Comparison of ENCODE assay signal across 10 cellular contexts in genomic region chr9:93600504-93600903, GRCh38. TPM values are rescaled to one million over a fixed set of nuclear protein-coding genes. Genes with fewer than 3 reads are reported as not detected.
A peak's percentile ranks its signal among the peaks of the same experiment; 100 is the strongest.
DNase-seq lines count a peak whose midpoint lies in the region; ATAC-seq and TF ChIP-seq lines count a peak whose summit lies in the region.
"Had no signal": no experiment of that assay in that cellular context is flagged by ENCODE, and none has a peak within 500 bp of the region (broad histone marks: within the 10 kb centered on the region; RNA-seq: fewer than 3 reads in every experiment).

No MANE protein-coding gene starts in this region.

- TF ChIP-seq CTCF in upper lobe of right lung (IDR thresholded peaks at IDR 0.05) = no peak

- H3K4me3 Mint-ChIP-seq in activated naive CD8-positive, alpha-beta T cell = peak overlapping the region; percentile 2
- no peak overlapping the region for H3K4me3 Mint-ChIP-seq in activated naive CD8-positive, alpha-beta T cell treated with anti-CD3 and anti-CD28 coated beads for 36 hours

- no peaks in the 10 kb centered on the region for H3K27me3 ChIP-seq in upper lobe of right lung
- H3K27me3 ChIP-seq: testis had no signal

- peaks cover 6% of the 10 kb centered on the region for H3K36me3 Mint-ChIP-seq in activated naive CD8-positive, alpha-beta T cell
- peaks cover 11% of the 10 kb centered on the region for H3K36me3 Mint-ChIP-seq in activated naive CD8-positive, alpha-beta T cell treated with anti-CD3 and anti-CD28 coated beads for 36 hours

- TF ChIP-seq POLR2A in erythroblast (IDR thresholded peaks at IDR 0.05; ENCODE audit: low read length) = no peak

- intact Hi-C loops in upper lobe of right lung (cut with DNase I) = no loop called here

- DNase-seq in activated naive CD8-positive, alpha-beta T cell treated with anti-CD3 and anti-CD28 coated beads for 36 hours = no peak
- peak; percentile 26 for DNase-seq in NCI-H526 treated with DMSO at 0.1 percent for 48 hours (lab: John Stamatoyannopoulos, UW)
- DNase-seq in erythroblast (lab: John Stamatoyannopoulos, UW) = peak; percentile 18 to 43
- DNase-seq in upper lobe of right lung = no peak
- no peak for DNase-seq in NCI-H446 (lab: John Stamatoyannopoulos, UW)
- no peak for DNase-seq in SIG-M5 treated with dmso at 0.1 percent for 504 hours (lab: John Stamatoyannopoulos, UW; ENCODE audit: unreplicated experiment)
- DNase-seq: glutamatergic neuron, testis had no signal

- H3K9me3 ChIP-seq in upper lobe of right lung = no peaks in the 10 kb centered on the region
- H3K9me3 ChIP-seq: testis had no signal

- H3K4me1 Mint-ChIP-seq in activated naive CD8-positive, alpha-beta T cell (ENCODE audit: low read depth) = peaks cover 57% of the 10 kb centered on the region
- peaks cover 41% of the 10 kb centered on the region for H3K4me1 Mint-ChIP-seq in activated naive CD8-positive, alpha-beta T cell treated with anti-CD3 and anti-CD28 coated beads for 36 hours

- H3K4me1 ChIP-seq in upper lobe of right lung = peaks cover 13% of the 10 kb centered on the region
- H3K4me1 ChIP-seq: testis had no signal

- peak; percentile 45 for ATAC-seq in upper lobe of right lung
- ATAC-seq in HG02571 (IDR thresholded peaks at IDR 0.05; ENCODE audit: unreplicated experiment) = no peak

- H3K27me3 Mint-ChIP-seq in activated naive CD8-positive, alpha-beta T cell = no peaks in the 10 kb centered on the region
- no peaks in the 10 kb centered on the region for H3K27me3 Mint-ChIP-seq in activated naive CD8-positive, alpha-beta T cell treated with anti-CD3 and anti-CD28 coated beads for 36 hours

- H3K27ac ChIP-seq in upper lobe of right lung = no peak overlapping the region
- H3K27ac ChIP-seq: testis had no signal

- H3K9me3 Mint-ChIP-seq in activated naive CD8-positive, alpha-beta T cell (ENCODE audit: low read depth) = peaks cover 3% of the 10 kb centered on the region
- peaks cover 2% of the 10 kb centered on the region for H3K9me3 Mint-ChIP-seq in activated naive CD8-positive, alpha-beta T cell treated with anti-CD3 and anti-CD28 coated beads for 36 hours

- H3K27ac Mint-ChIP-seq in activated naive CD8-positive, alpha-beta T cell = peak overlapping the region; percentile 3
- no peak overlapping the region for H3K27ac Mint-ChIP-seq in activated naive CD8-positive, alpha-beta T cell treated with anti-CD3 and anti-CD28 coated beads for 36 hours

- no peaks in the 10 kb centered on the region for H3K36me3 ChIP-seq in upper lobe of right lung

- no peak overlapping the region for H3K4me3 ChIP-seq in upper lobe of right lung
- H3K4me3 ChIP-seq: testis had no signal

RNA-seq across cellular contexts. Expression of gene PHF2, which starts 24.1 kb away (rescaled TPM):
- total RNA-seq in activated naive CD8-positive, alpha-beta T cell treated with anti-CD3 and anti-CD28 coated beads for 36 hours = 10 to 100 TPM; 14.6 to 15.6 TPM
- 37.0 TPM for total RNA-seq in upper lobe of right lung

Comparison
In these comparisons a context has a peak if more than half of its experiments do, and no peak if none do; other contexts are left out.
1. DNase-seq: peak in NCI-H526 treated with DMSO at 0.1 percent for 48 hours (single experiment) and erythroblast (2 of 2); none in activated naive CD8-positive, alpha-beta T cell treated with anti-CD3 and anti-CD28 coated beads for 36 hours (single experiment), upper lobe of right lung (single experiment), NCI-H446 (0 of 2) and SIG-M5 treated with dmso at 0.1 percent for 504 hours (single experiment).